Comparison of ENCODE assay signal across 7 cellular contexts in genomic region chr4:24703298-24703697, GRCh38.
"Had no signal": no experiment of that assay in that cellular context is flagged by ENCODE, and none has a peak within 500 bp of the region (broad histone marks: within the 10 kb centered on the region; RNA-seq: fewer than 3 reads in every experiment).

No MANE protein-coding gene starts in this region.

- H3K4me2 ChIP-seq: KMS-11 had no signal

- ATAC-seq: HepG2 had no signal

- DNase-seq: IMR-90, KBM-7, KG1 had no signal

- FAIRE-seq: HepG2, HTR-8/SVneo had no signal

- H3K9ac ChIP-seq: KMS-11 had no signal

- H3K27ac ChIP-seq: HL-60, KMS-11 had no signal
